ENCODE assay signal across 13 cellular contexts in genomic region chr1:16374266-16374665, GRCh38. TPM values are rescaled to one million over a fixed set of nuclear protein-coding genes. Genes with fewer than 3 reads are reported as not detected.
DNase-seq lines count a peak whose midpoint lies in the region; ATAC-seq, FAIRE-seq and TF ChIP-seq lines count a peak whose summit lies in the region.
"Had no signal": no experiment of that assay in that cellular context is flagged by ENCODE, and none has a peak within 500 bp of the region (broad histone marks: within the 10 kb centered on the region; RNA-seq: fewer than 3 reads in every experiment).

No MANE protein-coding gene starts in this region.

- H3K27me3 ChIP-seq in H9 (ENCODE audit: insufficient read depth, low read length) = no peaks in the 10 kb centered on the region
- no peaks in the 10 kb centered on the region for H3K27me3 ChIP-seq in GM12878 (replicated peaks in 1 of 2; ENCODE audit: control insufficient read depth in 2 of 2, insufficient read depth in 2 of 2, low read length in 1 of 2)
- H3K27me3 ChIP-seq in naive thymus-derived CD4-positive, alpha-beta T cell (ENCODE audit: control insufficient read depth in 2 of 2, insufficient read depth in 2 of 2, low read length in 2 of 2) = no peaks in the 10 kb centered on the region
- H3K27me3 ChIP-seq in stomach = no peaks in the 10 kb centered on the region

- H3K27me3 Mint-ChIP-seq in H9 (ENCODE audit: low read depth) = no peaks in the 10 kb centered on the region
- H3K27me3 Mint-ChIP-seq in naive thymus-derived CD4-positive, alpha-beta T cell = no peaks in the 10 kb centered on the region
- H3K27me3 Mint-ChIP-seq: naive thymus-derived CD8-positive, alpha-beta T cell had no signal

- no peak overlapping the region for H3K4ac ChIP-seq in H9 (ENCODE audit: low read depth, low read length)

- peaks cover 60% of the 10 kb centered on the region; the same call in 1 of the 2 replicates for H3K79me2 ChIP-seq in H9 (ENCODE audit: insufficient read depth, low read length)
- H3K79me2 ChIP-seq in GM12878 (ENCODE audit: control insufficient read depth, insufficient read depth, low read length) = peaks cover 92% of the 10 kb centered on the region

- no peak overlapping the region for H3K18ac ChIP-seq in H9 (ENCODE audit: insufficient read length, low read depth, low read length)

- no peak for TF ChIP-seq RAD21 in GM12878 (IDR thresholded peaks at IDR 0.05; ENCODE audit: insufficient read depth, low read depth, low read length)

- peak overlapping the region in 2 of 3 experiments; percentile 70 to 73; a peak in 5 of 7 replicates for H3K27ac Mint-ChIP-seq in H9
- peak overlapping the region in 7 of 9 donors; percentile 17 to 66 (median 49) for H3K27ac Mint-ChIP-seq in naive thymus-derived CD4-positive, alpha-beta T cell

- H3K4me2 ChIP-seq in H9 (ENCODE audit: insufficient read depth, insufficient read length, low read length) (no peak overlapping the region), GM12878 (ENCODE audit: control insufficient read depth, insufficient read depth) (no peak overlapping the region)

- H2BK15ac ChIP-seq in H9 (ENCODE audit: low read depth, low read length) = no peak overlapping the region

- RAD21 ChIA-PET in GM12878 (lab: Charles Lee; ENCODE audit: unreplicated experiment) = interaction anchor here (3.4 kb wide), 1 partner anchor 13 kb away, joined by 17 read pairs; no protein-coding TSS in a partner anchor

- H2BK5ac ChIP-seq in H9 (ENCODE audit: insufficient read length, low read length) = no peak overlapping the region

- no CpG with 5 or more reads among the region's 3 CpGs for WGBS in H9 (ENCODE audit: extremely low coverage, insufficient read length, low lambda C conversion rate)
- WGBS in GM12878 (ENCODE audit: insufficient coverage, insufficient replicate concordance, low lambda C conversion rate, missing lambda C conversion rate) = 62% methylated on average over 3 of the region's 3 CpGs
- WGBS in stomach, 5 donors = 62 to 92% (median 82%) methylated on average over 3 of the region's 3 CpGs

- no peak overlapping the region for H2AFZ ChIP-seq in H9 (ENCODE audit: low read length)
- H2AFZ ChIP-seq in GM12878 (ENCODE audit: control insufficient read depth, low read depth, low read length) = no peak overlapping the region

- H2BK120ac ChIP-seq in H9 (ENCODE audit: low read depth, low read length, poor library complexity, severe bottlenecking) = peak overlapping the region; percentile 23

- H3K36me3 Mint-ChIP-seq in H9 (ENCODE audit: insufficient read depth in 1 of 3, low read depth in 3 of 3) = peaks cover 0 to 14% (median 14%) of the 10 kb centered on the region in 3 experiments; a peak in 6 of 7 replicates
- peaks cover 4 to 18% (median 8%) of the 10 kb centered on the region in 5 donors for H3K36me3 Mint-ChIP-seq in naive thymus-derived CD4-positive, alpha-beta T cell

- peaks cover 4 to 5% of the 10 kb centered on the region in 2 experiments; a peak in 3 of 4 replicates for H3K36me3 ChIP-seq in GM12878 (ENCODE audit: control insufficient read depth in 2 of 2, insufficient read depth in 2 of 2, low read length in 1 of 2)
- H3K36me3 ChIP-seq in naive thymus-derived CD4-positive, alpha-beta T cell (ENCODE audit: control insufficient read depth in 2 of 3, insufficient read depth in 3 of 3, low read length in 3 of 3) = peaks cover 0 to 6% (median 5%) of the 10 kb centered on the region in 3 experiments
- peaks cover 0 to 11% (median 0%) of the 10 kb centered on the region in 4 donors for H3K36me3 ChIP-seq in stomach

- DNase-seq in Ammon's horn (ENCODE audit: low spot score) (peak; percentile 57), H9 (no peak), GM12878 (ENCODE audit: low read depth, low spot score) (no peak), SK-N-DZ (ENCODE audit: low spot score) (no peak), stomach (no peak), H54 (ENCODE audit: insufficient read length, low spot score) (no peak)
- no peak for DNase-seq in naive thymus-derived CD4-positive, alpha-beta T cell
- no peak for DNase-seq in stimulated activated CD4-positive, alpha-beta T cell treated with anti-CD3 and anti-CD28 coated beads, Interleukin-4, amount 100 ng/mL, for 24 hours
- DNase-seq: activated CD8-positive, alpha-beta memory T cell treated with anti-CD3 and anti-CD28 coated beads, Interleukin-2, amount 50 U/mL, for 48 hours; central memory CD4-positive, alpha-beta T cell; DMS153; islet precursor cell; naive thymus-derived CD8-positive, alpha-beta T cell had no signal

- H3K56ac ChIP-seq in H9 (ENCODE audit: insufficient read length, low read depth, low read length) = no peak overlapping the region

- H3K4me1 ChIP-seq in H9 (ENCODE audit: insufficient read depth, low read length) = no peaks in the 10 kb centered on the region; the same call in 1 of the 2 replicates
- peaks cover 9% of the 10 kb centered on the region for H3K4me1 ChIP-seq in GM12878 (ENCODE audit: control insufficient read depth, insufficient read depth, low read length)
- peaks cover 31 to 32% of the 10 kb centered on the region in 2 donors for H3K4me1 ChIP-seq in naive thymus-derived CD4-positive, alpha-beta T cell (ENCODE audit: control insufficient read depth in 2 of 2, insufficient read depth in 2 of 2, low read length in 2 of 2)
- peaks cover 62 to 100% (median 90%) of the 10 kb centered on the region in 4 donors for H3K4me1 ChIP-seq in stomach

- intact Hi-C loops in GM12878 (cut with micrococcal nuclease; ENCODE audit: unreplicated experiment) = no loop called here
- intact Hi-C loops in naive thymus-derived CD4-positive, alpha-beta T cell (cut with micrococcal nuclease) = no loop called here
- intact Hi-C loops in stomach (cut with DNase I; ENCODE audit: low total_unique reads) = no loop called here

- SMC1A ChIA-PET in GM12878 (lab: Charles Lee; ENCODE audit: uncharacterized antibody, unreplicated experiment) = interaction anchor here (1.0 to 1.3 kb wide), 3 partner anchors 14 to 57 kb away, joined by 3 to 4 read pairs (median 3); no protein-coding TSS in a partner anchor

- POLR2A ChIA-PET in GM12878 (lab: Charles Lee) = interaction anchor here (0.9 to 2.6 kb wide), 2 partner anchors 13 to 79 kb away, joined by 3 to 10 read pairs; no protein-coding TSS in a partner anchor
- POLR2A ChIA-PET in naive thymus-derived CD4-positive, alpha-beta T cell (lab: Charles Lee) = interaction anchor here (0.7 to 1.8 kb wide), 2 partner anchors 13 to 332 kb away, joined by 3 to 6 read pairs; no protein-coding TSS in a partner anchor

- no peaks in the 10 kb centered on the region for H3K9me3 ChIP-seq in H9 (ENCODE audit: control insufficient read depth, low read depth, low read length)
- no peaks in the 10 kb centered on the region for H3K9me3 ChIP-seq in GM12878 (replicated peaks; ENCODE audit: control insufficient read depth, insufficient read depth, low read length)
- H3K9me3 ChIP-seq in naive thymus-derived CD4-positive, alpha-beta T cell (ENCODE audit: control insufficient read depth in 2 of 3, low read length in 3 of 3) = no peaks in the 10 kb centered on the region
- H3K9me3 ChIP-seq in stomach = no peaks in the 10 kb centered on the region

- no peak overlapping the region for H3K4me3 Mint-ChIP-seq in H9
- H3K4me3 Mint-ChIP-seq in naive thymus-derived CD4-positive, alpha-beta T cell = peak overlapping the region; percentile 20 to 61 (median 45)

- no peak overlapping the region; the same call in 1 of the 2 replicates for H3K4me3 ChIP-seq in GM12878
- no peak overlapping the region for H3K4me3 ChIP-seq in naive thymus-derived CD4-positive, alpha-beta T cell (ENCODE audit: low read length)
- H3K4me3 ChIP-seq in stomach = no peak overlapping the region

- FAIRE-seq in GM12878 (lab: Jason Lieb, UNC) (no peak), H54 (lab: Jason Lieb, UNC) (no peak)

- no peak overlapping the region for H3K23ac ChIP-seq in H9 (ENCODE audit: insufficient read length, low read depth, low read length)

- H4K20me1 ChIP-seq in H9 (ENCODE audit: control insufficient read depth, insufficient read depth, insufficient read length) (no peaks in the 10 kb centered on the region), GM12878 (ENCODE audit: control insufficient read depth, insufficient read depth) (peaks cover 20% of the 10 kb centered on the region)

- H3K79me1 ChIP-seq in H9 (ENCODE audit: insufficient read depth, low read depth, low read length, poor library complexity, severe bottlenecking) = peaks cover 11% of the 10 kb centered on the region

- TF ChIP-seq POLR2A in GM12878 (IDR thresholded peaks at IDR 0.05; ENCODE audit: low read depth, low read length) (no peak), stomach (IDR thresholded peaks at IDR 0.05) (no peak), H54 (IDR thresholded peaks at IDR 0.05; ENCODE audit: low read depth, low read length) (no peak)

- no peaks in the 10 kb centered on the region for H3K23me2 ChIP-seq in H9 (ENCODE audit: insufficient read length, low read depth, low read length, poor library complexity, severe bottlenecking)

- TF ChIP-seq CTCF in H9 (conservative IDR thresholded peaks at IDR 0.05) = no peak
- TF ChIP-seq CTCF in GM12878 (IDR thresholded peaks at IDR 0.05 in 2 of 3, conservative IDR thresholded peaks at IDR 0.05 in 1 of 3; ENCODE audit: control insufficient read depth in 2 of 3, extremely low read depth in 1 of 3, insufficient read depth in 1 of 3, low read depth in 3 of 3, low read length in 3 of 3) = no peak
- no peak for TF ChIP-seq CTCF in stomach (IDR thresholded peaks at IDR 0.05)

- no peak overlapping the region for H4K8ac ChIP-seq in H9 (replicated peaks; ENCODE audit: insufficient read length, low read depth, low read length)

- H3K9ac ChIP-seq in H9 (ENCODE audit: extremely low read depth, insufficient read length, low read length) (no peak overlapping the region), GM12878 (ENCODE audit: control insufficient read depth, insufficient read depth, low read length) (no peak overlapping the region)

- no peak overlapping the region for H4K91ac ChIP-seq in H9 (ENCODE audit: insufficient read length, low read depth, low read length)

- no peak overlapping the region for H3K27ac ChIP-seq in H9 (ENCODE audit: insufficient read length, low read depth, low read length)
- H3K27ac ChIP-seq in GM12878 (ENCODE audit: control insufficient read depth, insufficient read depth) = no peak overlapping the region
- peak overlapping the region; percentile 19 for H3K27ac ChIP-seq in naive thymus-derived CD4-positive, alpha-beta T cell (ENCODE audit: low read depth, low read length)
- H3K27ac ChIP-seq in stomach = peak overlapping the region in 2 of 5 donors; percentile 9 to 33

- no peak overlapping the region for H4K5ac ChIP-seq in H9 (ENCODE audit: insufficient read length, low read depth, low read length)

- no peak overlapping the region for H2AK5ac ChIP-seq in H9 (ENCODE audit: insufficient read length, low read length)

- H2BK12ac ChIP-seq in H9 (ENCODE audit: insufficient read length, low read depth, low read length) = no peak overlapping the region

- H3K9me3 Mint-ChIP-seq in H9 = no peaks in the 10 kb centered on the region
- H3K9me3 Mint-ChIP-seq in naive thymus-derived CD4-positive, alpha-beta T cell = peaks cover 0 to under 1% (median 0%) of the 10 kb centered on the region in 11 donors
- H3K9me3 Mint-ChIP-seq: naive thymus-derived CD8-positive, alpha-beta T cell had no signal

- H3K4me1 Mint-ChIP-seq in H9 = peaks cover 36 to 38% of the 10 kb centered on the region in 2 experiments
- H3K4me1 Mint-ChIP-seq in naive thymus-derived CD4-positive, alpha-beta T cell = peaks cover 64 to 89% (median 71%) of the 10 kb centered on the region in 7 donors

- BruUV-seq in GM12878 (replicated peaks; lab: Mats Ljungman, UMichigan) = TSS peak; percentile 4

- TF ChIP-seq EP300 in GM12878 (IDR thresholded peaks at IDR 0.05; ENCODE audit: borderline replicate concordance in 1 of 2, control insufficient read depth in 1 of 2, low read depth in 2 of 2, low read length in 2 of 2) (no peak), stomach (IDR thresholded peaks at IDR 0.05) (no peak)

- in situ Hi-C loops in GM12878 (cut with MboI) = no loop called here

- ATAC-seq in GM12878 = no peak
- no peak for ATAC-seq in naive thymus-derived CD4-positive, alpha-beta T cell
- ATAC-seq: naive thymus-derived CD8-positive, alpha-beta T cell had no signal

- H3T11ph ChIP-seq in H9 (ENCODE audit: low read length) = no peak overlapping the region

- CTCF ChIA-PET in GM12878 (lab: Yijun Ruan, JAX) = interaction anchor here (1.9 kb wide), 1 partner anchor 12 kb away, joined by 6 read pairs; no protein-coding TSS in a partner anchor
- CTCF ChIA-PET in naive thymus-derived CD4-positive, alpha-beta T cell (lab: Charles Lee) = interaction anchor here (1.4 kb wide), 1 partner anchor 13 kb away, joined by 6 read pairs; no protein-coding TSS in a partner anchor

- H3K14ac ChIP-seq in H9 (ENCODE audit: insufficient read depth, low read length) = no peak overlapping the region

- no peak overlapping the region for H2BK20ac ChIP-seq in H9 (ENCODE audit: low read depth, low read length, poor library complexity, severe bottlenecking)

RNA-seq across cellular contexts. Expression of gene SZRD1, which starts 7.2 kb away (rescaled TPM):
- total RNA-seq in H9 (2021) (118 and 119 TPM in 2 replicates), GM12878 (2014; rRNA removed) (110 and 114 TPM in 2 replicates), GM12878 (2014; rRNA removed; fragmentation: Illumina TruSeq; extraction: Trizol) (95.7 and 99.0 TPM in 2 replicates), GM12878 (2021) (207 and 213 TPM in 2 replicates), stomach (10 to 100 TPM; 15.8 to 86.6 (median 44.3) TPM)
- total RNA-seq in GM12878 (2013; cell fraction: nucleolus; rRNA removed) = 30.7 and 31.8 TPM in 2 replicates
- polyA plus RNA-seq in GM12878 (2011; ENCODE audit: low read depth) = 69.2 TPM
- polyA plus RNA-seq in GM12878 (2011; rRNA removed) (93.8 and 132 TPM in 2 replicates), GM12878 (2014; fragmentation: Illumina TruSeq; extraction: Trizol) (77.8 and 158 TPM in 2 replicates), GM12878 (2014; fragmentation: Nextera tagmentation; extraction: Ambion mirVana) (10 to 100 TPM in 1 of 2 experiments, 1 to 10 TPM in 1; 5.6 to 14.7 TPM), GM12878 (2014; rRNA removed) (157 and 182 TPM in 2 replicates), GM12878 (2016; fragmentation: Nextera tagmentation; extraction: Ambion mirVana) (100 to 1,000 TPM; 106 to 113 TPM), stomach (10 to 100 TPM; 41.9 to 66.9 (median 57.1) TPM)
- polyA plus RNA-seq in GM12878 (2011; cell fraction: cytosol; rRNA removed) = 229 and 233 TPM in 2 replicates
- 92.8 and 95.5 TPM in 2 replicates for polyA plus RNA-seq in GM12878 (2011; cell fraction: nucleus; rRNA removed)
- polyA plus RNA-seq in GM12878 (2012) = 98.4 and 98.9 TPM in 2 replicates
- polyA minus RNA-seq in GM12878 (2011; rRNA and poly(A)+ RNA removed) = 70.2 and 111 TPM in 2 replicates
- polyA minus RNA-seq in GM12878 (2011; cell fraction: cytosol; rRNA and poly(A)+ RNA removed) = 55.7 and 58.5 TPM in 2 replicates
- 15.0 and 24.8 TPM in 2 replicates for polyA minus RNA-seq in GM12878 (2011; cell fraction: nucleus; rRNA and poly(A)+ RNA removed)
- total RNA-seq in naive thymus-derived CD4-positive, alpha-beta T cell = 100 to 1,000 TPM in 3 of 5 experiments, 10 to 100 TPM in 2; 81.6 to 163 (median 125) TPM
- 10 to 100 TPM; 36.8 to 38.9 TPM for polyA plus RNA-seq in naive thymus-derived CD4-positive, alpha-beta T cell
- polyA plus RNA-seq in SK-N-DZ (2014; cell fraction: cytosol; rRNA removed) = 42.6 and 43.0 TPM in 2 replicates
- 20.3 and 28.1 TPM in 2 replicates for polyA plus RNA-seq in SK-N-DZ (2014; cell fraction: nucleus; rRNA removed)

RNA-seq across cellular contexts. Expression of gene FBXO42, which starts 22.0 kb away (rescaled TPM):
- total RNA-seq in H9 (2021) (17.4 and 19.0 TPM in 2 replicates), GM12878 (2014; rRNA removed) (11.6 and 13.2 TPM in 2 replicates), GM12878 (2014; rRNA removed; fragmentation: Illumina TruSeq; extraction: Trizol) (9.9 and 10.5 TPM in 2 replicates), GM12878 (2021) (13.2 and 15.5 TPM in 2 replicates), stomach (10 to 100 TPM; 11.1 to 35.4 (median 18.7) TPM)
- 65.2 and 68.2 TPM in 2 replicates for total RNA-seq in GM12878 (2013; cell fraction: nucleolus; rRNA removed)
- polyA plus RNA-seq in GM12878 (2011; ENCODE audit: low read depth) = 7.5 TPM
- polyA plus RNA-seq in GM12878 (2011; rRNA removed) (16.1 and 23.8 TPM in 2 replicates), GM12878 (2014; fragmentation: Illumina TruSeq; extraction: Trizol) (10.2 and 15.0 TPM in 2 replicates), GM12878 (2014; fragmentation: Nextera tagmentation; extraction: Ambion mirVana) (1 to 10 TPM; 6.1 to 6.2 TPM), GM12878 (2014; rRNA removed) (16.8 and 17.0 TPM in 2 replicates), GM12878 (2016; fragmentation: Nextera tagmentation; extraction: Ambion mirVana) (10 to 100 TPM; 16.8 to 19.0 TPM), stomach (1 to 10 TPM; 4.3 to 9.7 (median 6.9) TPM)
- 24.7 and 31.1 TPM in 2 replicates for polyA plus RNA-seq in GM12878 (2011; cell fraction: cytosol; rRNA removed)
- 33.4 and 48.5 TPM in 2 replicates for polyA plus RNA-seq in GM12878 (2011; cell fraction: nucleus; rRNA removed)
- 10.0 and 16.2 TPM in 2 replicates for polyA plus RNA-seq in GM12878 (2012)
- 30.0 and 30.9 TPM in 2 replicates for polyA minus RNA-seq in GM12878 (2011; rRNA and poly(A)+ RNA removed)
- polyA minus RNA-seq in GM12878 (2011; cell fraction: cytosol; rRNA and poly(A)+ RNA removed) = 6.1 and 9.3 TPM in 2 replicates
- 12.5 and 17.8 TPM in 2 replicates for polyA minus RNA-seq in GM12878 (2011; cell fraction: nucleus; rRNA and poly(A)+ RNA removed)
- 10 to 100 TPM; 18.7 to 25.7 (median 24.6) TPM for total RNA-seq in naive thymus-derived CD4-positive, alpha-beta T cell
- polyA plus RNA-seq in naive thymus-derived CD4-positive, alpha-beta T cell = 10 to 100 TPM; 17.9 to 26.7 TPM
- 9.7 and 10.1 TPM in 2 replicates for polyA plus RNA-seq in SK-N-DZ (2014; cell fraction: cytosol; rRNA removed)
- polyA plus RNA-seq in SK-N-DZ (2014; cell fraction: nucleus; rRNA removed) = 9.1 and 13.4 TPM in 2 replicates

Comparison
In these comparisons a context has a peak if more than half of its experiments do, and no peak if none do; other contexts are left out.
1. H3K4me3 Mint-ChIP-seq: peak in naive thymus-derived CD4-positive, alpha-beta T cell (10 of 10); none in H9 (0 of 2).